Comparison of ENCODE assay signal across 9 cellular contexts in the genomic region with DNA sequence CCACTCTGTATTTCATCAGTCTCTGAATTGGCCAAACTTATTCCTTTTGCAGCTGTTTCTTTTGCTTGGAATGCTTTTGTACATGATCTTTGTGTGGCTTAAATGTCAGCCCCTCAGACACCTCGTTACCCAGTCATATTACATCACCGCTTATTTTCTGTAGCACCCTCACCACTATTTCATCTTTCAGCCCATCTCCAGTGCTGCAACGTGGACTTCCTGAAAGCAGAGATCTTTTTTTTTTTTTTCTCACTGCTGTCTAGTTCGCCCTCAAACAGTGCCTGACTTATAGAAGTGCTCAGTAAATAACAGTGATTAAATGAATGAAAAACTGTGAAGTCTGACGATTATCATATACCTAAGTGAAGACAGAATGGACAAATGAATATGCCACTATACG. TPM values are rescaled to one million over a fixed set of nuclear protein-coding genes. Genes with fewer than 3 reads are reported as not detected.
A peak's percentile ranks its signal among the peaks of the same experiment; 100 is the strongest.
DNase-seq lines count a peak whose midpoint lies in the region; ATAC-seq, FAIRE-seq and TF ChIP-seq lines count a peak whose summit lies in the region.
"Had no signal": no experiment of that assay in that cellular context is flagged by ENCODE, and none has a peak within 500 bp of the region (broad histone marks: within the 10 kb centered on the region; RNA-seq: fewer than 3 reads in every experiment).

No MANE protein-coding gene starts in this region.

- DNase-seq in Calu3 (no peak), NCI-H69 (lab: John Stamatoyannopoulos, UW) (peak; percentile 31), dorsolateral prefrontal cortex (no peak), neural crest cell (ENCODE audit: low read depth, low spot score) (no peak), epidermal melanocyte (ENCODE audit: insufficient read length, low spot score) (no peak), H54 (ENCODE audit: insufficient read length, low spot score) (no peak), amniotic stem cell (lab: John Stamatoyannopoulos, UW) (no peak)

- H3K27ac Mint-ChIP-seq in Calu3 (ENCODE audit: unreplicated experiment) = peak overlapping the region; percentile 92
- peak overlapping the region; percentile 10 for H3K27ac Mint-ChIP-seq in neural crest cell (ENCODE audit: unreplicated experiment)

- no peak for TF ChIP-seq POLR2A in H54 (IDR thresholded peaks at IDR 0.05; ENCODE audit: low read depth, low read length)

- H3K27me3 Mint-ChIP-seq in Calu3 (ENCODE audit: unreplicated experiment) = no peaks in the 10 kb centered on the region
- H3K27me3 Mint-ChIP-seq in neural crest cell (ENCODE audit: low read depth) = no peaks in the 10 kb centered on the region

- CTCF ChIA-PET in Calu3 (lab: Charles Lee) = no interaction called here

- FAIRE-seq in H54 (lab: Jason Lieb, UNC) = no peak

- H3K4me3 ChIP-seq in dorsolateral prefrontal cortex = peak overlapping the region; percentile 58 to 97 (median 84)

- no peak for TF ChIP-seq CTCF in Calu3 (IDR thresholded peaks at IDR 0.05; ENCODE audit: unreplicated experiment)
- no peak for TF ChIP-seq CTCF in dorsolateral prefrontal cortex (IDR thresholded peaks at IDR 0.05 in 54 of 56, conservative IDR thresholded peaks at IDR 0.05 in 2 of 56; ENCODE audit: low read depth in 1 of 56, partially characterized antibody in 56 of 56)
- TF ChIP-seq CTCF in neural crest cell (conservative IDR thresholded peaks at IDR 0.05) = no peak

- H3K4me1 Mint-ChIP-seq in Calu3 (ENCODE audit: low read depth, unreplicated experiment) (peaks cover 46% of the 10 kb centered on the region), neural crest cell (peaks cover 31% of the 10 kb centered on the region)

- BruUV-seq in Calu3 (replicated peaks; lab: Mats Ljungman, UMichigan) = TSS peak; percentile 81

- no peaks in the 10 kb centered on the region for H3K27me3 ChIP-seq in dorsolateral prefrontal cortex

- no peak for ATAC-seq in GM21526 (IDR thresholded peaks at IDR 0.05; ENCODE audit: low FRiP score, unreplicated experiment)

- H3K4me3 Mint-ChIP-seq in Calu3 (ENCODE audit: low read depth, unreplicated experiment) (peak overlapping the region; percentile 90), neural crest cell (peak overlapping the region; percentile 97)

- H3K9me3 Mint-ChIP-seq in Calu3 (ENCODE audit: low read depth, unreplicated experiment) (no peaks in the 10 kb centered on the region), neural crest cell (no peaks in the 10 kb centered on the region)

- peaks cover 53% of the 10 kb centered on the region for H3K36me3 Mint-ChIP-seq in Calu3 (ENCODE audit: insufficient read depth, unreplicated experiment)
- peaks cover 4% of the 10 kb centered on the region for H3K36me3 Mint-ChIP-seq in neural crest cell (ENCODE audit: low read depth)

- peak overlapping the region in 28 of 59 donors; percentile 0 to 97 (median 92) for H3K27ac ChIP-seq in dorsolateral prefrontal cortex

- intact Hi-C loops in Calu3 (cut with micrococcal nuclease; ENCODE audit: unreplicated experiment) (loop anchor here (2.0 to 10.0 kb wide), 2 partner anchors 82 to 158 kb away; a partner anchor contains a TSS), dorsolateral prefrontal cortex (cut with DNase I) (no loop called here)

RNA-seq across cellular contexts. Expression of a gene that starts 0.8 kb away (rescaled TPM):
- total RNA-seq in Calu3 (2022) = 29.5 and 33.0 TPM in 2 replicates
- 10 to 100 TPM; 22.4 to 42.3 (median 30.2) TPM for total RNA-seq in dorsolateral prefrontal cortex
- 34.7 and 36.3 TPM in 2 replicates for total RNA-seq in neural crest cell

RNA-seq across cellular contexts. Expression of a gene that starts 8.0 kb away (rescaled TPM):
- total RNA-seq in Calu3 (2022) (15.1 and 15.7 TPM in 2 replicates), dorsolateral prefrontal cortex (10 to 100 TPM; 34.6 to 98.7 (median 58.4) TPM), neural crest cell (36.2 TPM in 2 replicates)

RNA-seq across cellular contexts. Expression of a gene that starts 8.2 kb away (rescaled TPM):
- total RNA-seq in Calu3 (2022) (80.6 and 93.6 TPM in 2 replicates), dorsolateral prefrontal cortex (10 to 100 TPM; 23.5 to 50.7 (median 34.7) TPM), neural crest cell (99.4 and 106 TPM in 2 replicates)

RNA-seq across cellular contexts. Expression of a gene that starts 9.0 kb away (rescaled TPM):
- total RNA-seq in Calu3 (2022) (14.1 and 18.8 TPM in 2 replicates), dorsolateral prefrontal cortex (10 to 100 TPM in 13 of 120 experiments, 1 to 10 TPM in 107; 1.2 to 16.5 (median 5.9) TPM), neural crest cell (8.4 and 10.3 TPM in 2 replicates)
- total RNA-seq: RPMI7951 had no signal
